Comparison of ENCODE assay signal across 1 cellular context in the genomic region with DNA sequence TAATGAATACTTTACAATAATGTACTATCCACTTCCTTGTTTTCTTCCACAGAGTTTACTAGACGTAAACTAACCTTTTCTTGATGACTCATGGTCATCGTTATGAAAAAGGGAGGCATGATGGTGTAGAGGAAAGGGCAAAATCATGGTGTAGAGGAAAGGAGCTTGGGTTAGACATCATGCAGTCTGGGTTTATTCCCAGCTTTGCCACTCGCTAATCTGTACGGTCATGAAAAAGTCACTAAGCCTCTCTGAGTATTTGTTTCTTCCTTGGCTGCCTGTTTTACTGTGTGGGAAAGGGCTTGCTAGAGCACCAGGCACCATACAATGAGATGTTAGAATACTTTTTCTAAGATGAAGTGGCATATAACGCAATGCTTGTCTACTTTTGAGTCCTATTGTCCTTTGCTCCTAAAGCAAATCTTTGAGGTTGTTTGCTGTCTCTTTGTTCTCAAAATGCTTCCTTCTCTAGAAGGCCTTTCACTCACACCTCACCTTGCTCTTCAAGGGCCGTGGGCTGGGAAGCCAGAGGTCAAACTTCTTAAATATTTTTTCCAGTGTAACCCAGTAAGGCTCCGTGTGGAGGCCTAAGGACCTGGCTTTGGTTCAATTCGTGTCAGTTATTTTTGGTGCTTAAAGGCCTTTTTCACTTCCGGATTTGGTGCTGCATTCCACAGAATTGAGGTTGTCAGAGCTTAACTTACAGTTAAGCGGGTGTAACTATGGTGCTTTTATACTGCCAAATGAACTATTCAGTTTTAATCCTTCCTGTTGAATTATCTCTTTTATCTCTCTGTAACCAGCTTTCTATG.
TF ChIP-seq lines count a peak whose summit lies in the region.

No MANE protein-coding gene starts in this region.

TF ChIP-seq in WTC11, 78 proteins besides CTCF, POLR2A, EP300 and RAD21 (continued from another document):
- TF ChIP-seq, protein P1, sequence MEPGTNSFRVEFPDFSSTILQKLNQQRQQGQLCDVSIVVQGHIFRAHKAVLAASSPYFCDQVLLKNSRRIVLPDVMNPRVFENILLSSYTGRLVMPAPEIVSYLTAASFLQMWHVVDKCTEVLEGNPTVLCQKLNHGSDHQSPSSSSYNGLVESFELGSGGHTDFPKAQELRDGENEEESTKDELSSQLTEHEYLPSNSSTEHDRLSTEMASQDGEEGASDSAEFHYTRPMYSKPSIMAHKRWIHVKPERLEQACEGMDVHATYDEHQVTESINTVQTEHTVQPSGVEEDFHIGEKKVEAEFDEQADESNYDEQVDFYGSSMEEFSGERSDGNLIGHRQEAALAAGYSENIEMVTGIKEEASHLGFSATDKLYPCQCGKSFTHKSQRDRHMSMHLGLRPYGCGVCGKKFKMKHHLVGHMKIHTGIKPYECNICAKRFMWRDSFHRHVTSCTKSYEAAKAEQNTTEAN (CRISPR knock-in tag; IDR thresholded peaks at IDR 0.05), result no peak
- no peak for TF ChIP-seq NR2C2 (CRISPR knock-in tag; IDR thresholded peaks at IDR 0.05)
- TF ChIP-seq RORB (CRISPR knock-in tag; IDR thresholded peaks at IDR 0.05), result no peak
- TF ChIP-seq, protein P2, sequence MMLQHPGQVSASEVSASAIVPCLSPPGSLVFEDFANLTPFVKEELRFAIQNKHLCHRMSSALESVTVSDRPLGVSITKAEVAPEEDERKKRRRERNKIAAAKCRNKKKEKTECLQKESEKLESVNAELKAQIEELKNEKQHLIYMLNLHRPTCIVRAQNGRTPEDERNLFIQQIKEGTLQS (CRISPR knock-in tag; conservative IDR thresholded peaks at IDR 0.05), result no peak
- TF ChIP-seq, protein P3, sequence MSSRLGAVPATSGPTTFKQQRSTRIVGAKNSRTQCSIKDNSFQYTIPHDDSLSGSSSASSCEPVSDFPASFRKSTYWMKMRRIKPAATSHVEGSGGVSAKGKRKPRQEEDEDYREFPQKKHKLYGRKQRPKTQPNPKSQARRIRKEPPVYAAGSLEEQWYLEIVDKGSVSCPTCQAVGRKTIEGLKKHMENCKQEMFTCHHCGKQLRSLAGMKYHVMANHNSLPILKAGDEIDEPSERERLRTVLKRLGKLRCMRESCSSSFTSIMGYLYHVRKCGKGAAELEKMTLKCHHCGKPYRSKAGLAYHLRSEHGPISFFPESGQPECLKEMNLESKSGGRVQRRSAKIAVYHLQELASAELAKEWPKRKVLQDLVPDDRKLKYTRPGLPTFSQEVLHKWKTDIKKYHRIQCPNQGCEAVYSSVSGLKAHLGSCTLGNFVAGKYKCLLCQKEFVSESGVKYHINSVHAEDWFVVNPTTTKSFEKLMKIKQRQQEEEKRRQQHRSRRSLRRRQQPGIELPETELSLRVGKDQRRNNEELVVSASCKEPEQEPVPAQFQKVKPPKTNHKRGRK (CRISPR knock-in tag; IDR thresholded peaks at IDR 0.05; ENCODE audit: borderline replicate concordance), result no peak
- no peak for TF ChIP-seq CBFB (CRISPR knock-in tag; IDR thresholded peaks at IDR 0.05; ENCODE audit: low read depth)
- TF ChIP-seq, protein P4, sequence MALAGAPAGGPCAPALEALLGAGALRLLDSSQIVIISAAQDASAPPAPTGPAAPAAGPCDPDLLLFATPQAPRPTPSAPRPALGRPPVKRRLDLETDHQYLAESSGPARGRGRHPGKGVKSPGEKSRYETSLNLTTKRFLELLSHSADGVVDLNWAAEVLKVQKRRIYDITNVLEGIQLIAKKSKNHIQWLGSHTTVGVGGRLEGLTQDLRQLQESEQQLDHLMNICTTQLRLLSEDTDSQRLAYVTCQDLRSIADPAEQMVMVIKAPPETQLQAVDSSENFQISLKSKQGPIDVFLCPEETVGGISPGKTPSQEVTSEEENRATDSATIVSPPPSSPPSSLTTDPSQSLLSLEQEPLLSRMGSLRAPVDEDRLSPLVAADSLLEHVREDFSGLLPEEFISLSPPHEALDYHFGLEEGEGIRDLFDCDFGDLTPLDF (CRISPR knock-in tag; IDR thresholded peaks at IDR 0.05), result no peak
- TF ChIP-seq ESRRA (CRISPR knock-in tag; IDR thresholded peaks at IDR 0.05; ENCODE audit: borderline replicate concordance), result no peak
- TF ChIP-seq, protein P5, sequence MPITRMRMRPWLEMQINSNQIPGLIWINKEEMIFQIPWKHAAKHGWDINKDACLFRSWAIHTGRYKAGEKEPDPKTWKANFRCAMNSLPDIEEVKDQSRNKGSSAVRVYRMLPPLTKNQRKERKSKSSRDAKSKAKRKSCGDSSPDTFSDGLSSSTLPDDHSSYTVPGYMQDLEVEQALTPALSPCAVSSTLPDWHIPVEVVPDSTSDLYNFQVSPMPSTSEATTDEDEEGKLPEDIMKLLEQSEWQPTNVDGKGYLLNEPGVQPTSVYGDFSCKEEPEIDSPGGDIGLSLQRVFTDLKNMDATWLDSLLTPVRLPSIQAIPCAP (CRISPR knock-in tag; IDR thresholded peaks at IDR 0.05), result no peak
